Comparison of ENCODE assay signal across 8 cellular contexts in the genomic region with DNA sequence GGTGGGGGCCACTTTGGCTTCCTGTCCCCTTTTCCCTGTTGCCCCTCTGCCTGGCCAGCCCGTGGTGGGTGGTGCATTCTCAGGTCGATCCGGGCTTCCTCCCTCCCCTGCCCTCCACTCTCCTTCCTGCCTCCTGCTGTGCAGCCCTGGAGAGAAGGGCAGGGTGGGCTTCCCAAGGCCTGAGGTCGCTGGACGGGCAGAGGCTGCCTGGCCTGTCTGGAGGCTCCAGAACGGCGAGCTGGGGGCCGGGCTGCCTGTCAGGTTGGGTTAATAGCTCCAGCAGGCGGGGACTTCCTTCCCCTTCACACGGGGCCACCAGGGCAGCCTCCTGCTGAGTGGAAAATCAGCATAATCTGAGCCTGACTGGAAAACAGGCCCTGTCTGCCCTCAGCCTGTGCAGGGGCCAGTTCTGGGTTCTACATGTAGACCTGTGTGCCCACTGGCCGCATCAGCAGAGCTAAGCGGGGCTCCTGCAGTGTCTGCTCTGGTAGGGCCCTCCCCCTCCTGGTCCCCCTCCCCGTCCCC. TPM values are rescaled to one million over a fixed set of nuclear protein-coding genes. Genes with fewer than 3 reads are reported as not detected.
DNase-seq lines count a peak whose midpoint lies in the region; ATAC-seq and TF ChIP-seq lines count a peak whose summit lies in the region.

No MANE protein-coding gene starts in this region.

- DNase-seq in NOMO-1 treated with DMSO at 0.1 percent for 48 hours (lab: John Stamatoyannopoulos, UW; ENCODE audit: unreplicated experiment) (peak; percentile 11), NOMO-1 treated with dmso at 0.1 percent for 144 hours (lab: John Stamatoyannopoulos, UW; ENCODE audit: unreplicated experiment) (no peak), SJCRH30 (peak; percentile 97), Right ventricle myocardium superior (peak; percentile 59), sigmoid colon (peak; percentile 77), natural killer cell (no peak)
- DNase-seq in activated CD4-positive, alpha-beta T cell treated with anti-CD3 and anti-CD28 coated beads, Interleukin-2, amount 50 U/mL, for 4 hours: no peak

- TF ChIP-seq POLR2A in sigmoid colon (IDR thresholded peaks at IDR 0.05): no peak

- H3K27ac ChIP-seq in SJCRH30: peak overlapping the region; percentile 96
- peak overlapping the region in 1 of 4 donors; percentile 4 for H3K27ac ChIP-seq in sigmoid colon

- no peaks in the 10 kb centered on the region for H3K9me3 Mint-ChIP-seq in natural killer cell

- ATAC-seq in Right ventricle myocardium superior (ENCODE audit: poor library complexity): peak; percentile 41
- no peak for ATAC-seq in natural killer cell
- ATAC-seq in GM21447 (IDR thresholded peaks at IDR 0.05; ENCODE audit: unreplicated experiment): no peak

- H3K4me3 ChIP-seq in SJCRH30 (peak overlapping the region; percentile 4), sigmoid colon (no peak overlapping the region)

- H3K4me1 ChIP-seq in SJCRH30 (peaks cover 44% of the 10 kb centered on the region), sigmoid colon (peaks cover 0 to 17% (median 11%) of the 10 kb centered on the region in 4 donors)

- H3K27me3 Mint-ChIP-seq in natural killer cell (ENCODE audit: low read depth in 2 of 2): no peaks in the 10 kb centered on the region

- intact Hi-C loops in Right ventricle myocardium superior (cut with DNase I): loop anchor here (10.0 kb wide), 1 partner anchor 225 kb away; no protein-coding TSS in a partner anchor
- intact Hi-C loops in sigmoid colon (cut with DNase I): no loop called here
- intact Hi-C loops in natural killer cell (cut with micrococcal nuclease): no loop called here

- H3K4me1 Mint-ChIP-seq in natural killer cell: no peaks in the 10 kb centered on the region

- no peaks in the 10 kb centered on the region for H3K36me3 Mint-ChIP-seq in natural killer cell

- TF ChIP-seq EP300 in sigmoid colon (IDR thresholded peaks at IDR 0.05): no peak

- 38 to 68% methylated on average over 13 of the region's 13 CpGs for WGBS in sigmoid colon, 2 donors

- TF ChIP-seq CTCF in sigmoid colon (IDR thresholded peaks at IDR 0.05): no peak
- no peak for TF ChIP-seq CTCF in natural killer cell (IDR thresholded peaks at IDR 0.05)

- no peak overlapping the region for H3K27ac Mint-ChIP-seq in natural killer cell

- H3K4me3 Mint-ChIP-seq in natural killer cell: no peak overlapping the region

- H3K9me3 ChIP-seq in SJCRH30 (replicated peaks) (no peaks in the 10 kb centered on the region), sigmoid colon (no peaks in the 10 kb centered on the region)

- no peaks in the 10 kb centered on the region for H3K27me3 ChIP-seq in SJCRH30
- H3K27me3 ChIP-seq in sigmoid colon: no peaks in the 10 kb centered on the region

- H3K36me3 ChIP-seq in SJCRH30 (peaks cover 14% of the 10 kb centered on the region), sigmoid colon (no peaks in the 10 kb centered on the region)

RNA-seq across cellular contexts. Expression of a gene that starts 11.3 kb away (rescaled TPM):
- total RNA-seq in SJCRH30 (2014; rRNA removed; shearing (Covaris generic)): 68.2 and 72.1 TPM in 2 replicates
- total RNA-seq in Right ventricle myocardium superior: 6.3 TPM
- total RNA-seq in sigmoid colon: 1 to 10 TPM; 1.3 to 2.7 (median 2.3) TPM
- 1 to 10 TPM in 2 of 3 donors, under 1 TPM in 1; 0.60 to 4.2 (median 1.4) TPM for polyA plus RNA-seq in sigmoid colon
- not detected for total RNA-seq in natural killer cell

Comparison
In these comparisons a context has a peak if more than half of its experiments do, and no peak if none do; other contexts are left out.
1. DNase-seq: peak in NOMO-1 treated with DMSO at 0.1 percent for 48 hours (single experiment), SJCRH30 (2 of 2), Right ventricle myocardium superior (single experiment) and sigmoid colon (single experiment); none in NOMO-1 treated with dmso at 0.1 percent for 144 hours (single experiment), natural killer cell (single experiment) and activated CD4-positive, alpha-beta T cell treated with anti-CD3 and anti-CD28 coated beads, Interleukin-2, amount 50 U/mL, for 4 hours (0 of 2).